ENCODE assay signal across 36 cellular contexts in genomic region chr2:175037941-175038340, GRCh38.
"Had no signal": no experiment of that assay in that cellular context is flagged by ENCODE, and none has a peak within 500 bp of the region (broad histone marks: within the 10 kb centered on the region; RNA-seq: fewer than 3 reads in every experiment).

No MANE protein-coding gene starts in this region.

- H3K27ac Mint-ChIP-seq: activated B cell treated with CpG ODN at 0.5 μM for 24 hours; activated CD4-positive, alpha-beta memory T cell treated with anti-CD3 and anti-CD28 coated beads for 36 hours; activated CD4-positive, alpha-beta T cell treated with anti-CD3 and anti-CD28 coated beads, Interleukin-2, amount 10 ng/mL, durations not matched to agents 24 days and 14 days; activated CD8-positive, alpha-beta T cell treated with anti-CD3 and anti-CD28 coated beads for 36 hours; activated naive CD4-positive, alpha-beta T cell treated with anti-CD3 and anti-CD28 coated beads for 36 hours; activated naive CD4-positive, alpha-beta T cell treated with anti-CD3 and anti-CD28 coated beads, Interleukin-2, amount 50 U/mL, for 72 hours; activated naive CD8-positive, alpha-beta T cell treated with anti-CD3 and anti-CD28 coated beads for 36 hours; activated T-cell treated with anti-CD3 and anti-CD28 coated beads, Interleukin-2, amount 50 U/mL, for 72 hours; activated T-helper 1 cell treated with anti-CD3 and anti-CD28 coated beads, Interleukin-12 subunit alpha, Interleukin-12 subunit beta, Interleukin-2, Interleukin-4 antibody, amounts not matched to agents 30 ng/mL and 10 ng/mL and 1 ng/mL, durations not matched to agents 14 hours and 24 hours and 36 hours; activated T-helper 17 cell treated with anti-CD3 and anti-CD28 coated beads, Interleukin-2, amount 50 U/mL, for 72 hours; brain; T-helper 2 cell treated with Interferon-gamma antibody and Interleukin-4, amounts not matched to agents 5 μg/mL and 100 μg/mL, for 36 hours had no signal

- H3K27me3 Mint-ChIP-seq: activated B cell treated with CpG ODN at 0.5 μM for 24 hours; activated CD4-positive, alpha-beta memory T cell treated with anti-CD3 and anti-CD28 coated beads for 36 hours; activated CD8-positive, alpha-beta T cell treated with anti-CD3 and anti-CD28 coated beads for 36 hours; activated naive CD8-positive, alpha-beta T cell treated with anti-CD3 and anti-CD28 coated beads for 36 hours; activated T-helper 17 cell treated with anti-CD3 and anti-CD28 coated beads, Interleukin-2, amount 50 U/mL, for 72 hours; brain; central memory CD8-positive, alpha-beta T cell had no signal

- H3K27me3 ChIP-seq: adrenal gland, ascending aorta, cardiac muscle cell had no signal

- H3K4me3 ChIP-seq: adrenal gland, ascending aorta, cardiac muscle cell had no signal

- H3K9me3 Mint-ChIP-seq: activated B cell treated with CpG ODN at 0.5 μM for 24 hours; activated CD4-positive, alpha-beta memory T cell treated with anti-CD3 and anti-CD28 coated beads for 36 hours; activated CD4-positive, alpha-beta T cell treated with anti-CD3 and anti-CD28 coated beads, Interleukin-2, amount 10 ng/mL, durations not matched to agents 24 days and 14 days; activated naive CD8-positive, alpha-beta T cell treated with anti-CD3 and anti-CD28 coated beads for 36 hours; activated T-helper 17 cell treated with anti-CD3 and anti-CD28 coated beads, Interleukin-2, amount 50 U/mL, for 72 hours; central memory CD8-positive, alpha-beta T cell; T-helper 1 cell treated with Interleukin-12 subunit alpha and Interleukin-12 subunit beta and Interleukin-4 antibody, amounts not matched to agents 30 μg/mL and 1 μg/mL, for 36 hours; T-helper 2 cell treated with Interferon-gamma antibody and Interleukin-4, amounts not matched to agents 5 μg/mL and 100 μg/mL, for 36 hours had no signal

- H3K4me3 Mint-ChIP-seq: activated B cell treated with CpG ODN at 0.5 μM for 24 hours; activated CD4-positive, alpha-beta memory T cell treated with anti-CD3 and anti-CD28 coated beads for 36 hours; activated CD4-positive, alpha-beta T cell treated with anti-CD3 and anti-CD28 coated beads, Interleukin-2, amount 10 ng/mL, durations not matched to agents 24 days and 14 days; activated CD8-positive, alpha-beta T cell treated with anti-CD3 and anti-CD28 coated beads for 36 hours; activated naive CD4-positive, alpha-beta T cell treated with anti-CD3 and anti-CD28 coated beads for 36 hours; activated naive CD8-positive, alpha-beta T cell treated with anti-CD3 and anti-CD28 coated beads for 36 hours; activated T-cell treated with anti-CD3 and anti-CD28 coated beads, Interleukin-2, amount 50 U/mL, for 4 hours; activated T-cell treated with anti-CD3 and anti-CD28 coated beads, Interleukin-2, amount 50 U/mL, for 72 hours; activated T-helper 1 cell treated with anti-CD3 and anti-CD28 coated beads, Interleukin-12 subunit alpha, Interleukin-12 subunit beta, Interleukin-2, Interleukin-4 antibody, amounts not matched to agents 30 ng/mL and 10 ng/mL and 1 ng/mL, durations not matched to agents 14 hours and 24 hours and 36 hours; activated T-helper 17 cell treated with anti-CD3 and anti-CD28 coated beads, Interleukin-2, amount 50 U/mL, for 72 hours; brain; central memory CD8-positive, alpha-beta T cell; T-helper 1 cell treated with Interleukin-12 subunit alpha and Interleukin-12 subunit beta and Interleukin-4 antibody, amounts not matched to agents 30 μg/mL and 1 μg/mL, for 36 hours; T-helper 2 cell treated with Interferon-gamma antibody and Interleukin-4, amounts not matched to agents 5 μg/mL and 100 μg/mL, for 36 hours had no signal

- H3K27ac ChIP-seq: adrenal gland, ascending aorta, cardiac muscle cell, VCaP had no signal

- H3K4me1 Mint-ChIP-seq: brain had no signal

- H3K4me1 ChIP-seq: adrenal gland, ascending aorta had no signal

- H3K36me3 ChIP-seq: adrenal gland, ascending aorta, cardiac muscle cell had no signal

- ATAC-seq: activated CD8-positive, alpha-beta T cell treated with anti-CD3 and anti-CD28 coated beads for 36 hours; activated naive CD4-positive, alpha-beta T cell treated with anti-CD3 and anti-CD28 coated beads, Interleukin-2, amount 50 U/mL, for 72 hours; activated T-cell treated with anti-CD3 and anti-CD28 coated beads, Interleukin-2, amount 50 U/mL, for 4 hours; activated T-cell treated with anti-CD3 and anti-CD28 coated beads, Interleukin-2, amount 50 U/mL, for 72 hours; activated T-helper 17 cell treated with anti-CD3 and anti-CD28 coated beads, Interleukin-2, amount 50 U/mL, for 72 hours had no signal

- H3K9me3 ChIP-seq: adrenal gland, ascending aorta had no signal

- H3K36me3 Mint-ChIP-seq: activated CD4-positive, alpha-beta memory T cell treated with anti-CD3 and anti-CD28 coated beads for 36 hours; activated naive CD4-positive, alpha-beta T cell treated with anti-CD3 and anti-CD28 coated beads, Interleukin-2, amount 50 U/mL, for 72 hours; brain had no signal

- DNase-seq: activated B cell treated with CpG ODN at 0.5 μM for 24 hours; activated CD4-positive, alpha-beta memory T cell treated with anti-CD3 and anti-CD28 coated beads for 36 hours; activated CD4-positive, alpha-beta T cell treated with anti-CD3 and anti-CD28 coated beads for 4 hours; activated CD4-positive, alpha-beta T cell treated with anti-CD3 and anti-CD28 coated beads, Interleukin-2, amount 50 U/mL, for 1 hour; activated CD4-positive, alpha-beta T cell treated with anti-CD3 and anti-CD28 coated beads, Interleukin-2, amount 50 U/mL, for 4 hours; activated CD4-positive, CD25-positive, alpha-beta regulatory T cell treated with anti-CD3 and anti-CD28 coated beads, Interleukin-2, amount 50 U/mL, for 72 hours; activated CD8-positive, alpha-beta memory T cell treated with anti-CD3 and anti-CD28 coated beads, Interleukin-2, amount 50 U/mL, for 4 hours; activated CD8-positive, alpha-beta T cell treated with anti-CD3 and anti-CD28 coated beads for 36 hours; activated effector memory CD4-positive, alpha-beta T cell treated with anti-CD3 and anti-CD28 coated beads, Interleukin-2, amount 50 U/mL, for 16 hours; activated gamma-delta T cell treated with Interleukin-2 at 50 U/mL for 16 hours; activated naive CD4-positive, alpha-beta T cell; activated naive CD4-positive, alpha-beta T cell treated with anti-CD3 and anti-CD28 coated beads for 36 hours; activated naive CD4-positive, alpha-beta T cell treated with anti-CD3 and anti-CD28 coated beads, Interleukin-2, amount 50 U/mL, for 16 hours; activated naive CD8-positive, alpha-beta T cell treated with anti-CD3 and anti-CD28 coated beads for 36 hours; activated T-cell treated with anti-CD3 and anti-CD28 coated beads for 4 hours; activated T-cell treated with anti-CD3 and anti-CD28 coated beads, Interleukin-2, amount 50 U/mL, for 1 hour; activated T-cell treated with anti-CD3 and anti-CD28 coated beads, Interleukin-2, amount 50 U/mL, for 4 hours; activated T-cell treated with anti-CD3 and anti-CD28 coated beads, Interleukin-2, amount 50 U/mL, for 72 hours; adrenal gland; amniotic stem cell; caudate nucleus; cerebellar nuclear complex; T-helper 1 cell; T-helper 2 cell; T-helper 9 cell had no signal
